ENCODE assay signal across 9 cellular contexts in the genomic region with DNA sequence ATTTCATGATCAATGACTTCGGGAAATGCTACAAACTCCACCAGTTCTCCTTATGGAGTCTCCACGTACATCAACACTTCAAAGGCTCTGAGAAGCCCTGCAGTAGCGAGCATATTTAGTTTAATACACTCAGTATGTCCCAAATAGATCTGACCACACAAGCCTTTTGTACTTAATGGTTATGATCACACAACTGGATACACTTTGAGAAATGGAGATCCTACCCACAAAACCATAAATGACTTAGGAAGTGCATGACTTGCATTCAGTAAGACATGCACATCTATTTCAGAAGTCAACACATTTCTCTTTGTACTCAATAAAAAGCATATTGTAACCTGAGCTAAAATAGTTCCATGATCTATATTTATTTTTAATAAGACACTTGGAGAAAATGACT.
"Had no signal": no experiment of that assay in that cellular context is flagged by ENCODE, and none has a peak within 500 bp of the region (broad histone marks: within the 10 kb centered on the region; RNA-seq: fewer than 3 reads in every experiment).

No MANE protein-coding gene starts in this region.

- H3K4me3 ChIP-seq: GM23248, GM23338, HAP-1 had no signal

- ATAC-seq: GM23338, HCT116 had no signal

- H3K4me2 ChIP-seq: GM23338 had no signal

- H3K9ac ChIP-seq: GM23248 had no signal

- DNase-seq: GM23248, GOT3, H7, H9, HCEC 1CT, HFFc6 had no signal

- H3K27ac ChIP-seq: GM23248 had no signal

- H2AFZ ChIP-seq: GM23248, GM23338 had no signal

- H3K4me1 ChIP-seq: HAP-1 had no signal

- H3K9me3 ChIP-seq: HAP-1 had no signal

- H3K36me3 ChIP-seq: HAP-1 had no signal
